Comparison of ENCODE assay signal across 32 cellular contexts in the genomic region with DNA sequence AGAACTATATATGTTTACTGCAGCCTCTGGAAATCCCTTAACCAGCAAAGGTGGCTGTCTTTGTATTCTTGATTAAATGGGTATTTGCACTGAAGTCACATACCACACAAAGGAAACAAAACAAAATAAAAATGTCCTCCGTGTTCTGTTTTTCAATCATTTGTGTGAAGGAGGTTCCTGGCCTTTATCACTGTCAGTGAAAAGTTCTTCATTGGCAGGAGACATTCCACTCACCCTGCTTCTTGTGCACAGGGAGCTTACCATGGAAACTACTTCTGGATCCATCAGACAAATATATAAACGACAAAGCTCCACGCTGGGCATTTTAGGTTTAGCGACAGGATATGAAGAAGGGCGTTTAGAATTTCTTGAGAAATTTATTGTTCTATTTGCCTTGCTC. TPM values are rescaled to one million over a fixed set of nuclear protein-coding genes. Genes with fewer than 3 reads are reported as not detected.
"Had no signal": no experiment of that assay in that cellular context is flagged by ENCODE, and none has a peak within 500 bp of the region (broad histone marks: within the 10 kb centered on the region; RNA-seq: fewer than 3 reads in every experiment).

No MANE protein-coding gene starts in this region.

- H3K4me1 Mint-ChIP-seq: stimulated activated effector memory CD8-positive, alpha-beta T cell treated with anti-CD3 and anti-CD28 coated beads, Interleukin-12 subunit alpha, Interleukin-12 subunit beta, amount 100 ng/mL, for 72 hours; stimulated activated memory B cell treated with anti-CD40 and anti-IgM and Interleukin-4, amounts not matched to agents 10 μg/mL and 1 μg/mL and 100 μg/mL, for 72 hours; stimulated activated naive B cell treated with anti-CD40 and anti-IgM and Interleukin-4, amounts not matched to agents 10 μg/mL and 1 μg/mL and 100 μg/mL, for 72 hours; stimulated activated naive CD8-positive, alpha-beta T cell treated with anti-CD3 and anti-CD28 coated beads, Interleukin-15, amount 100 ng/mL, for 72 hours had no signal

- H3K27ac Mint-ChIP-seq: stimulated activated effector memory CD8-positive, alpha-beta T cell treated with anti-CD3 and anti-CD28 coated beads, Interleukin-12 subunit alpha, Interleukin-12 subunit beta, amount 100 ng/mL, for 72 hours; stimulated activated memory B cell treated with anti-CD40 and anti-IgM and Interleukin-4, amounts not matched to agents 10 μg/mL and 1 μg/mL and 100 μg/mL, for 72 hours; stimulated activated naive B cell treated with anti-CD40 and anti-IgM and Interleukin-4, amounts not matched to agents 10 μg/mL and 1 μg/mL and 100 μg/mL, for 72 hours; stimulated activated naive CD8-positive, alpha-beta T cell treated with anti-CD3 and anti-CD28 coated beads, Interleukin-15, amount 100 ng/mL, for 72 hours; stimulated activated naive CD8-positive, alpha-beta T cell treated with anti-CD3 and anti-CD28 coated beads, Interleukin-15, Interleukin-2, amounts not matched to agents 100 ng/mL and 50 ng/mL, for 24 hours; type B pancreatic cell had no signal

- H3K27me3 ChIP-seq: testis, thyroid gland, vagina had no signal

- DNase-seq: stimulated activated CD4-positive, alpha-beta T cell treated with anti-CD3 and anti-CD28 coated beads, Interleukin-2, amount 100 ng/mL, for 48 hours; stimulated activated CD4-positive, alpha-beta T cell treated with anti-CD3 and anti-CD28 coated beads, Interleukin-4, amount 100 ng/mL, for 1 hour; stimulated activated CD4-positive, alpha-beta T cell treated with anti-CD3 and anti-CD28 coated beads, Interleukin-4, amount 100 ng/mL, for 24 hours; stimulated activated CD4-positive, alpha-beta T cell treated with anti-CD3 and anti-CD28 coated beads, Interleukin-4, amount 100 ng/mL, for 4 hours; stimulated activated CD8-positive, alpha-beta memory T cell treated with anti-CD3 and anti-CD28 coated beads, Interleukin-4, amount 100 ng/mL, for 48 hours; stimulated activated naive B cell treated with anti-CD40 and anti-IgM and Interleukin-4, amounts not matched to agents 10 μg/mL and 1 μg/mL and 100 μg/mL, for 72 hours; stimulated activated naive CD4-positive, alpha-beta T cell; stimulated activated naive CD4-positive, alpha-beta T cell treated with Interleukin-2 at 50 U/mL for 16 hours; stimulated activated naive CD8-positive, alpha-beta T cell treated with anti-CD3 and anti-CD28 coated beads, Interleukin-15, amount 100 ng/mL, for 72 hours; stimulated activated naive CD8-positive, alpha-beta T cell treated with anti-CD3 and anti-CD28 coated beads, Interleukin-15, Interleukin-2, amounts not matched to agents 100 U/mL and 50 U/mL, for 24 hours; stomach; substantia nigra; testis; thyroid gland; transverse colon; trophoblast cell; upper lobe of left lung; upper lobe of right lung; uterus had no signal

- H3K4me3 ChIP-seq: stomach, suprapubic skin, testis, thoracic aorta, thyroid gland, tibial nerve, transverse colon, upper lobe of left lung, upper lobe of right lung, uterus, vagina had no signal

- H3K4me3 Mint-ChIP-seq: stimulated activated effector memory CD8-positive, alpha-beta T cell treated with anti-CD3 and anti-CD28 coated beads, Interleukin-12 subunit alpha, Interleukin-12 subunit beta, amount 100 ng/mL, for 72 hours; stimulated activated memory B cell treated with anti-CD40 and anti-IgM and Interleukin-4, amounts not matched to agents 10 μg/mL and 1 μg/mL and 100 μg/mL, for 72 hours; stimulated activated naive B cell treated with anti-CD40 and anti-IgM and Interleukin-4, amounts not matched to agents 10 μg/mL and 1 μg/mL and 100 μg/mL, for 72 hours; stimulated activated naive CD8-positive, alpha-beta T cell treated with anti-CD3 and anti-CD28 coated beads, Interleukin-15, amount 100 ng/mL, for 72 hours; stimulated activated naive CD8-positive, alpha-beta T cell treated with anti-CD3 and anti-CD28 coated beads, Interleukin-15, Interleukin-2, amounts not matched to agents 100 ng/mL and 50 ng/mL, for 24 hours; type B pancreatic cell had no signal

- FAIRE-seq: urothelium cell line had no signal

- H3K9me3 ChIP-seq: stomach, suprapubic skin, testis, thoracic aorta, thyroid gland, tibial nerve, transverse colon, upper lobe of left lung, upper lobe of right lung, uterus, vagina had no signal

- H3K27ac ChIP-seq: stomach, suprapubic skin, testis, thoracic aorta, thyroid gland, tibial nerve, transverse colon, upper lobe of left lung, upper lobe of right lung, uterus, vagina had no signal

- H3K36me3 ChIP-seq: stomach, suprapubic skin, thoracic aorta, thyroid gland, tibial nerve, transverse colon, upper lobe of left lung, upper lobe of right lung, uterus, vagina had no signal

- ATAC-seq: stimulated activated effector memory CD8-positive, alpha-beta T cell treated with anti-CD3 and anti-CD28 coated beads, Interleukin-12 subunit alpha, Interleukin-12 subunit beta, amount 100 ng/mL, for 72 hours; stimulated activated memory B cell treated with anti-CD40 and anti-IgM and Interleukin-4, amounts not matched to agents 10 μg/mL and 1 μg/mL and 100 μg/mL, for 72 hours; stimulated activated naive B cell treated with anti-CD40 and anti-IgM and Interleukin-4, amounts not matched to agents 10 μg/mL and 1 μg/mL and 100 μg/mL, for 72 hours; stimulated activated naive CD8-positive, alpha-beta T cell treated with anti-CD3 and anti-CD28 coated beads, Interleukin-15, amount 100 ng/mL, for 72 hours; stimulated activated naive CD8-positive, alpha-beta T cell treated with anti-CD3 and anti-CD28 coated beads, Interleukin-15, Interleukin-2, amounts not matched to agents 100 U/mL and 50 U/mL, for 24 hours; upper lobe of right lung had no signal

- H3K36me3 Mint-ChIP-seq: stimulated activated effector memory CD8-positive, alpha-beta T cell treated with anti-CD3 and anti-CD28 coated beads, Interleukin-12 subunit alpha, Interleukin-12 subunit beta, amount 100 ng/mL, for 72 hours; stimulated activated memory B cell treated with anti-CD40 and anti-IgM and Interleukin-4, amounts not matched to agents 10 μg/mL and 1 μg/mL and 100 μg/mL, for 72 hours; stimulated activated naive B cell treated with anti-CD40 and anti-IgM and Interleukin-4, amounts not matched to agents 10 μg/mL and 1 μg/mL and 100 μg/mL, for 72 hours; type B pancreatic cell had no signal

- H3K4me1 ChIP-seq: suprapubic skin, upper lobe of right lung, uterus had no signal

- H3K9me3 Mint-ChIP-seq: stimulated activated effector memory CD8-positive, alpha-beta T cell treated with anti-CD3 and anti-CD28 coated beads, Interleukin-12 subunit alpha, Interleukin-12 subunit beta, amount 100 ng/mL, for 72 hours; stimulated activated memory B cell treated with anti-CD40 and anti-IgM and Interleukin-4, amounts not matched to agents 10 μg/mL and 1 μg/mL and 100 μg/mL, for 72 hours; stimulated activated naive CD8-positive, alpha-beta T cell treated with anti-CD3 and anti-CD28 coated beads, Interleukin-15, amount 100 ng/mL, for 72 hours; stimulated activated naive CD8-positive, alpha-beta T cell treated with anti-CD3 and anti-CD28 coated beads, Interleukin-15, Interleukin-2, amounts not matched to agents 100 ng/mL and 50 ng/mL, for 24 hours; type B pancreatic cell had no signal

RNA-seq across cellular contexts. Expression of gene NKX2-8, which starts 5.7 kb away (rescaled TPM):
- total RNA-seq: stomach, subcutaneous adipose tissue, temporal lobe, thoracic aorta, tibial nerve, transverse colon, ureter, urinary bladder, vagina had no signal
- polyA plus RNA-seq: urinary bladder had no signal
